6 cellular contexts compared by ENCODE assay signal in the genomic region with DNA sequence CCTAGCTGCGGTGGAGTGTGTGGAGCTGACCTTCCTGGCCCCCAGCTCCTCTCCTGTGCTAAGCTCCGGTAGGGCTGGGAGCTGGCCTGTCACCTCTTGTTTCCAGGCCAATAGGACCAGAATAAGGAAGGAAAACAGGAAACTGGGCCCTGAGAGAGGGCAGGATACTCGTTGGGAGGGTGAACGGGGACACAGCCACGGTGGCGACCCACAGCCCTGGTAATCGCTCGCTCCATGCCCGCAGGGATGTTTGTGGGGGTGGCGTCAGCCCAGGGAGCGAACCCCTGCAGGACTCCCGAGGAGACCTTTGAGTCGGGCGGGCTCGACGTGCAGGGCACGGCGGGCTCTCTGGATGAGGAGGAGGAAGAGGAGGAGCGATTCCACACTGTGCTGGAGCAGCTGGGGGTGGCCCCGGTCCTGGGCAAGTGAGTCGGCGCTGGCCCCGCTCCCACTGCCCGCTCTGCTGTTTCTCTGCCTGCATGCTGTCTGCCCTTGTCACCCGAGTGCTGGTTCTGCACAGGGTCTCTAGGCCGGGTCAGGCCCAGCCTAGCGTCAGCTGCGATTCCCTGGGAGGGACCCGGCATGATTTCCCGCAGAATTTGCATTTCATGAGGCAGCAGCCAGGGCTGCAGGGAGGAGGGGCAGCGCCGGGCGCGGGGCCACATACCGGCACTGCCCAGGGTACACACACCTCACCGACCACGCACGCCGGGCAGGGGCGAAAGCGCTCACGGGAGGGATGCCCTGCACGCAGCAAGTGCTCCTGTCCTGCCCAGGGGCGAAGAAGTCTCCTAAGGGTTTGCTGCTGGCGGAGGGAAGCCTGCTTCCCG. TPM values are rescaled to one million over a fixed set of nuclear protein-coding genes. Genes with fewer than 3 reads are reported as not detected.
DNase-seq lines count a peak whose midpoint lies in the region; ATAC-seq, FAIRE-seq and TF ChIP-seq lines count a peak whose summit lies in the region.

No MANE protein-coding gene starts in this region.

- no peaks in the 10 kb centered on the region for H3K27me3 ChIP-seq in body of pancreas

- H3K4me3 Mint-ChIP-seq in nephron progenitor cell = peak overlapping the region; percentile 67

- peak; percentile 77 for FAIRE-seq in GM18507 (lab: Jason Lieb, UNC)

- no peak for DNase-seq in GM18507 (ENCODE audit: extremely low spot score, insufficient read length, low read depth)
- DNase-seq in body of pancreas = no peak
- no peak for DNase-seq in nephron progenitor cell
- DNase-seq in SHP77 (lab: John Stamatoyannopoulos, UW) = no peak
- DNase-seq in central memory CD4-positive, alpha-beta T cell = no peak

- peaks cover 72% of the 10 kb centered on the region for H3K27me3 Mint-ChIP-seq in nephron progenitor cell (ENCODE audit: low read depth, poor library complexity)

- H3K9me3 Mint-ChIP-seq in nephron progenitor cell = no peaks in the 10 kb centered on the region

- intact Hi-C loops in body of pancreas (cut with DNase I) = no loop called here

- peak overlapping the region; percentile 92 to 100 (median 95) for H3K27ac ChIP-seq in body of pancreas

- no peak overlapping the region for H3K27ac Mint-ChIP-seq in nephron progenitor cell

- peaks cover 7% of the 10 kb centered on the region for H3K36me3 Mint-ChIP-seq in nephron progenitor cell (ENCODE audit: low read depth)

- H3K4me3 ChIP-seq in body of pancreas = no peak overlapping the region

- TF ChIP-seq POLR2A in body of pancreas (IDR thresholded peaks at IDR 0.05) = no peak

- 33 to 54% methylated on average over 34 to 46 of the region's 46 CpGs for WGBS in body of pancreas, 2 donors

- H3K4me1 ChIP-seq in body of pancreas = peaks cover 89% of the 10 kb centered on the region

- H3K9me3 ChIP-seq in body of pancreas = no peaks in the 10 kb centered on the region

- TF ChIP-seq CTCF in body of pancreas (IDR thresholded peaks at IDR 0.05) (no peak), nephron progenitor cell (IDR thresholded peaks at IDR 0.05) (no peak)

- ATAC-seq in body of pancreas (no peak), HG03354 (IDR thresholded peaks at IDR 0.05; ENCODE audit: poor library complexity, severe bottlenecking, unreplicated experiment) (no peak)

- H3K4me1 Mint-ChIP-seq in nephron progenitor cell = peaks cover 44% of the 10 kb centered on the region

- H3K36me3 ChIP-seq in body of pancreas (replicated peaks in 1 of 2; ENCODE audit: insufficient read depth in 1 of 2, low read depth in 2 of 2) = no peaks in the 10 kb centered on the region

RNA-seq across cellular contexts. Expression of gene CRACR2B, which starts 1.6 kb away (rescaled TPM):
- 100 to 1,000 TPM; 134 to 368 TPM for total RNA-seq in body of pancreas

RNA-seq across cellular contexts. Expression of gene CD151, which starts 3.4 kb away (rescaled TPM):
- total RNA-seq in body of pancreas = 100 to 1,000 TPM; 152 to 282 TPM

RNA-seq across cellular contexts. Expression of gene PNPLA2, which starts 10.6 kb away (rescaled TPM):
- total RNA-seq in body of pancreas = 100 to 1,000 TPM in 1 of 2 donors, 10 to 100 TPM in 1; 72.1 to 351 TPM

RNA-seq across cellular contexts. Expression of gene POLR2L, which starts 13.0 kb away (rescaled TPM):
- 10 to 100 TPM; 33.5 to 83.4 TPM for total RNA-seq in body of pancreas

RNA-seq across cellular contexts. Expression of gene TSPAN4, which starts 13.3 kb away (rescaled TPM):
- total RNA-seq in body of pancreas = 10 to 100 TPM; 44.9 to 87.7 TPM
